20 cellular contexts compared by ENCODE assay signal in genomic region chr20:2285618-2286017, GRCh38. TPM values are rescaled to one million over a fixed set of nuclear protein-coding genes. Genes with fewer than 3 reads are reported as not detected.
DNase-seq lines count a peak whose midpoint lies in the region; ATAC-seq, FAIRE-seq and TF ChIP-seq lines count a peak whose summit lies in the region.
"Had no signal": no experiment of that assay in that cellular context is flagged by ENCODE, and none has a peak within 500 bp of the region (broad histone marks: within the 10 kb centered on the region; RNA-seq: fewer than 3 reads in every experiment).

No MANE protein-coding gene starts in this region.

- H2AFZ ChIP-seq in HepG2 (ENCODE audit: low read length), result no peak overlapping the region

- POLR2A ChIA-PET in HepG2 (lab: Yijun Ruan, JAX), result no interaction called here

- H3K9me3 ChIP-seq in HepG2 (ENCODE audit: low read length) (no peaks in the 10 kb centered on the region), right lobe of liver (no peaks in the 10 kb centered on the region), esophagus (ENCODE audit: control insufficient read depth in 2 of 2, insufficient read depth in 1 of 2, low read depth in 1 of 2, low read length in 1 of 2) (no peaks in the 10 kb centered on the region)
- H3K9me3 ChIP-seq: BE2C had no signal

- H3K4me2 ChIP-seq in HepG2 (ENCODE audit: low read depth, low read length), result no peak overlapping the region

- no TSS peak for BruUV-seq in HepG2 (replicated peaks; lab: Mats Ljungman, UMichigan)

- ATAC-seq in HepG2, result no peak
- no peak for ATAC-seq in right lobe of liver
- no peak for ATAC-seq in HG03280 (IDR thresholded peaks at IDR 0.05; ENCODE audit: unreplicated experiment)

- 91% methylated on average over 4 of the region's 4 CpGs for WGBS in HepG2 (ENCODE audit: low lambda C conversion rate)
- WGBS in right lobe of liver (ENCODE audit: insufficient coverage, low coverage, low lambda C conversion rate, missing lambda C conversion rate), result 98% methylated on average over 4 of the region's 4 CpGs
- 78 to 92% methylated on average over 4 of the region's 4 CpGs for WGBS in esophagus, 2 donors

- H3K27ac ChIP-seq in HepG2 (ENCODE audit: extremely low read length, insufficient read depth, low read length), result no peak overlapping the region
- H3K27ac ChIP-seq in right lobe of liver, result no peak overlapping the region
- peak overlapping the region; percentile 14 to 81 for H3K27ac ChIP-seq in esophagus (ENCODE audit: low read depth in 2 of 2, low read length in 1 of 2)
- H3K27ac ChIP-seq: 22Rv1 had no signal

- FAIRE-seq in HepG2 (lab: Jason Lieb, UNC) (no peak), urothelium cell line (lab: Jason Lieb, UNC) (no peak), GM12891 (lab: Jason Lieb, UNC) (no peak)

- H3K27me3 ChIP-seq in HepG2 (ENCODE audit: control insufficient read depth in 1 of 2, insufficient read depth in 2 of 2, low read length in 2 of 2) (peaks cover 0 to 6% of the 10 kb centered on the region in 2 experiments; a peak in 2 of 5 replicates), right lobe of liver (no peaks in the 10 kb centered on the region), esophagus (ENCODE audit: control insufficient read depth in 1 of 2, insufficient read depth in 2 of 2, low read length in 2 of 2) (no peaks in the 10 kb centered on the region)
- H3K27me3 ChIP-seq: BE2C had no signal

- no peaks in the 10 kb centered on the region for H3K36me3 ChIP-seq in HepG2 (replicated peaks in 1 of 2; ENCODE audit: control insufficient read depth in 1 of 2, insufficient read depth in 2 of 2, low read length in 2 of 2)
- H3K36me3 ChIP-seq in right lobe of liver, result no peaks in the 10 kb centered on the region
- H3K36me3 ChIP-seq in esophagus (ENCODE audit: control insufficient read depth in 2 of 2, insufficient read depth in 2 of 2, low read length in 1 of 2), result no peaks in the 10 kb centered on the region
- H3K36me3 ChIP-seq: BE2C had no signal

- no peaks in the 10 kb centered on the region for H3K79me2 ChIP-seq in HepG2 (ENCODE audit: insufficient read depth, low read length)

- CTCF ChIA-PET in HepG2 (lab: Yijun Ruan, JAX; ENCODE audit: low intra/inter-chr PET ratio, low total read pairs), result no interaction called here

- in situ Hi-C loops in HepG2 (cut with HindIII; ENCODE audit: extremely low pct_ligation_motif_present, low pct_unique_long_range_greater_than_20kb), result no loop called here

- no peak for TF ChIP-seq RAD21 in HepG2 (CRISPR knock-in tag; IDR thresholded peaks at IDR 0.05)

- DNase-seq in HepG2 (ENCODE audit: low spot score), result no peak
- no peak for DNase-seq in right lobe of liver
- peak; percentile 59 for DNase-seq in SW480 (ENCODE audit: low spot score)
- no peak for DNase-seq in urothelium cell line (ENCODE audit: low spot score)
- DNase-seq in GM12891 (ENCODE audit: insufficient read length, low spot score), result no peak
- DNase-seq in kidney glomerular epithelial cell (lab: John Stamatoyannopoulos, UW), result no peak
- DNase-seq: BE2C; Caco-2; CD4-positive, alpha-beta T cell; DMS153; H9; NCI-H1694 treated with DMSO at 0.1 percent for 48 hours; NCI-H2107; NCI-H510A; NCI-H774; OCI-M1; RPMI8226 had no signal

- H3K4me1 ChIP-seq in HepG2 (ENCODE audit: insufficient read depth, low read length) (peaks cover 25% of the 10 kb centered on the region), right lobe of liver (peaks cover 0 to 8% (median 2%) of the 10 kb centered on the region in 4 donors), esophagus (ENCODE audit: control insufficient read depth in 2 of 2, insufficient read depth in 2 of 2, low read length in 1 of 2) (peaks cover 0 to 2% of the 10 kb centered on the region in 2 donors)
- H3K4me1 ChIP-seq: BE2C had no signal

- H3K9ac ChIP-seq in HepG2 (ENCODE audit: insufficient read depth, low read depth, low read length), result no peak overlapping the region

- no peak for TF ChIP-seq EP300 in HepG2 (IDR thresholded peaks at IDR 0.05; ENCODE audit: low read depth in 2 of 2, low read length in 2 of 2)
- TF ChIP-seq EP300 in HepG2 (CRISPR knock-in tag; IDR thresholded peaks at IDR 0.05; ENCODE audit: borderline replicate concordance), result no peak

- no peaks in the 10 kb centered on the region for H4K20me1 ChIP-seq in HepG2 (ENCODE audit: insufficient read depth, low read length)

- TF ChIP-seq CTCF in HepG2 (CRISPR knock-in tag; IDR thresholded peaks at IDR 0.05) (no peak), right lobe of liver (IDR thresholded peaks at IDR 0.05) (no peak)

- H3K4me3 ChIP-seq in HepG2 (replicated peaks in 1 of 3; ENCODE audit: insufficient read depth in 1 of 3, low read depth in 2 of 3, low read length in 3 of 3) (no peak overlapping the region), right lobe of liver (no peak overlapping the region), esophagus (ENCODE audit: low read depth in 1 of 2, low read length in 2 of 2) (no peak overlapping the region)

- TF ChIP-seq POLR2A in HepG2 (IDR thresholded peaks at IDR 0.05; ENCODE audit: insufficient read depth in 1 of 2, low read depth in 2 of 2, low read length in 2 of 2), result no peak
- TF ChIP-seq POLR2A in right lobe of liver (IDR thresholded peaks at IDR 0.05), result no peak
- TF ChIP-seq POLR2A in GM12891 (IDR thresholded peaks at IDR 0.05; ENCODE audit: low read depth, low read length), result no peak

- intact Hi-C loops in HepG2 (cut with micrococcal nuclease; ENCODE audit: unreplicated experiment) (no loop called here), right lobe of liver (cut with DNase I) (no loop called here)

TF ChIP-seq in HepG2, 621 proteins besides CTCF, POLR2A, EP300 and RAD21:
- TF ChIP-seq MAFF (IDR thresholded peaks at IDR 0.05; ENCODE audit: low read depth, low read length) (peak; percentile 93), ZNF616 (CRISPR knock-in tag; IDR thresholded peaks at IDR 0.05; ENCODE audit: low read depth) (no peak), MAFK (conservative IDR thresholded peaks at IDR 0.05 in 1 of 2, IDR thresholded peaks at IDR 0.05 in 1 of 2; ENCODE audit: low read length in 2 of 2) (peak; percentile 94)
TF ChIP-seq in HepG2: peak in this region for 2.

TF ChIP-seq in GM12891, 5 proteins besides CTCF, POLR2A, EP300 and RAD21:
- TF ChIP-seq POLR2AphosphoS5 (IDR thresholded peaks at IDR 0.05; ENCODE audit: low read depth, low read length) (no peak), POU2F2 (IDR thresholded peaks at IDR 0.05; ENCODE audit: low read depth, low read length) (no peak)

RNA-seq across cellular contexts. Expression of gene TGM3, which starts 10.2 kb away (rescaled TPM):
- total RNA-seq in HepG2 (2016; rRNA removed; fragmentation: Illumina TruSeq; extraction: Trizol) (not detected in 2 replicates), right lobe of liver (1 to 10 TPM in 1 of 6 experiments, under 1 TPM in 3, not detected in 2; 0.15 to 3.0 (median 0.30) TPM)
- total RNA-seq in HepG2 (2016; cell fraction: cytosol; rRNA removed; fragmentation: Illumina TruSeq; extraction: Trizol; ENCODE audit: low read depth), result not detected in 2 replicates
- total RNA-seq in HepG2 (2016; cell fraction: insoluble cytoplasmic fraction; rRNA removed; fragmentation: Illumina TruSeq; extraction: Trizol), result not detected in 2 replicates
- not detected in 2 replicates for total RNA-seq in HepG2 (2016; cell fraction: membrane; rRNA removed; fragmentation: Illumina TruSeq; extraction: Trizol)
- total RNA-seq in HepG2 (2016; cell fraction: nucleus; rRNA removed; fragmentation: Illumina TruSeq; extraction: Trizol), result not detected in 2 replicates
- polyA plus RNA-seq in HepG2 (2011; rRNA removed) (not detected in 2 replicates), esophagus (1,000 to 10,000 TPM; 1,528 to 2,175 TPM)
- polyA plus RNA-seq in HepG2 (2011; cell fraction: cytosol; rRNA removed), result not detected in 2 replicates
- polyA plus RNA-seq in HepG2 (2011; cell fraction: nucleus; rRNA removed), result not detected in 2 replicates
- not detected in 2 replicates for polyA plus RNA-seq in HepG2 (2012)
- not detected in 2 replicates for polyA plus RNA-seq in HepG2 (2016; cell fraction: cytosol; fragmentation: Illumina TruSeq; extraction: Trizol; ENCODE audit: low read depth)
- polyA plus RNA-seq in HepG2 (2016; cell fraction: insoluble cytoplasmic fraction; fragmentation: Illumina TruSeq; extraction: Trizol; ENCODE audit: low read depth), result not detected in 2 replicates
- not detected in 2 replicates for polyA plus RNA-seq in HepG2 (2016; cell fraction: membrane; fragmentation: Illumina TruSeq; extraction: Trizol; ENCODE audit: low read depth)
- polyA plus RNA-seq in HepG2 (2016; cell fraction: nucleus; fragmentation: Illumina TruSeq; extraction: Trizol; ENCODE audit: insufficient read depth, low read depth), result not detected in 2 replicates
- not detected in 2 replicates for polyA minus RNA-seq in HepG2 (2011; rRNA and poly(A)+ RNA removed; ENCODE audit: low replicate concordance)
- not detected in 2 replicates for polyA minus RNA-seq in HepG2 (2011; cell fraction: cytosol; rRNA and poly(A)+ RNA removed)
- polyA minus RNA-seq in HepG2 (2011; cell fraction: nucleus; rRNA and poly(A)+ RNA removed), result not detected in 2 replicates
- 0.08 TPM for polyA plus RNA-seq in GM12891 (2012; ENCODE audit: low read depth, missing spikeins)
- total RNA-seq: CD4-positive, alpha-beta T cell; H9 had no signal

Comparison
In these comparisons a context has a peak if more than half of its experiments do, and no peak if none do; other contexts are left out.
1. H3K27ac ChIP-seq: peak in esophagus (2 of 2); none in HepG2 (single experiment) and right lobe of liver (0 of 3).